In genomic region chr5:139649082-139649991, GRCh38 we compare ENCODE assay signal across 8 cellular contexts. TPM values are rescaled to one million over a fixed set of nuclear protein-coding genes. Genes with fewer than 3 reads are reported as not detected.
DNase-seq lines count a peak whose midpoint lies in the region; ATAC-seq and TF ChIP-seq lines count a peak whose summit lies in the region.

No MANE protein-coding gene starts in this region.

- peaks cover 36% of the 10 kb centered on the region for H3K4me1 Mint-ChIP-seq in MCF 10A (ENCODE audit: insufficient read depth, unreplicated experiment)

- H3K9me3 Mint-ChIP-seq in MCF 10A (ENCODE audit: unreplicated experiment) = no peaks in the 10 kb centered on the region

- H3K27me3 Mint-ChIP-seq in MCF 10A (ENCODE audit: insufficient read depth, unreplicated experiment) = no peaks in the 10 kb centered on the region

- no peak for TF ChIP-seq CTCF in GM12865 (IDR thresholded peaks at IDR 0.05; ENCODE audit: insufficient read depth, low read depth, low read length, missing control alignments)
- TF ChIP-seq CTCF in MCF 10A (IDR thresholded peaks at IDR 0.05; ENCODE audit: unreplicated experiment) = no peak

- ATAC-seq in left lobe of liver (peak; percentile 2), GM21367 (IDR thresholded peaks at IDR 0.05; ENCODE audit: unreplicated experiment) (no peak)

- H3K27ac ChIP-seq in substantia nigra (ENCODE audit: low read depth, low read length, poor library complexity, severe bottlenecking) = peak overlapping the region; percentile 98

- peaks cover 7% of the 10 kb centered on the region for H3K36me3 Mint-ChIP-seq in MCF 10A (ENCODE audit: insufficient read depth, unreplicated experiment)

- no TSS peak for BruUV-seq in MCF 10A (replicated peaks; lab: Mats Ljungman, UMichigan)

- DNase-seq in GM12865 (ENCODE audit: low read depth) (peak; percentile 40), NAMALWA (ENCODE audit: low spot score) (peak; percentile 63), MCF 10A (ENCODE audit: unreplicated experiment) (no peak), left lobe of liver (ENCODE audit: low spot score) (no peak), substantia nigra (lab: John Stamatoyannopoulos, UW) (peak in 15 of 49 donors; percentile 30 to 75 (median 53)), COR-L47 (lab: John Stamatoyannopoulos, UW) (no peak), NCI-H1105 treated with DMSO at 0.1 percent for 48 hours (lab: John Stamatoyannopoulos, UW) (no peak)

- peak overlapping the region; percentile 87 for H3K4me3 Mint-ChIP-seq in MCF 10A (ENCODE audit: unreplicated experiment)

- POLR2A ChIA-PET in MCF 10A (lab: Yijun Ruan, JAX) = interaction anchor here (0.6 to 5.3 kb wide), 7 partner anchors 9 to 88 kb away, joined by 3 to 97 read pairs (median 15); partner anchors contain the start of gene UBE2D2

- peak overlapping the region; percentile 84 for H3K4me3 ChIP-seq in GM12865 (ENCODE audit: low read depth, low read length)

- H3K27ac Mint-ChIP-seq in MCF 10A (ENCODE audit: low read depth, unreplicated experiment) = peak overlapping the region; percentile 83

- intact Hi-C loops in MCF 10A (cut with micrococcal nuclease) = no loop called here

- CTCF ChIA-PET in MCF 10A (lab: Yijun Ruan, JAX) = interaction anchor here (0.6 to 4.1 kb wide), 7 partner anchors 10 to 118 kb away, joined by 3 to 28 read pairs (median 4); no protein-coding TSS in a partner anchor

RNA-seq across cellular contexts. Expression of gene CXXC5, which starts 1.2 kb away (rescaled TPM):
- total RNA-seq in MCF 10A (2022) = 7.8 and 10.9 TPM in 2 replicates
- total RNA-seq in left lobe of liver = 64.0 TPM

Comparison
In these comparisons a context has a peak if more than half of its experiments do, and no peak if none do; other contexts are left out.
1. DNase-seq: peak in GM12865 (single experiment) and NAMALWA (single experiment); none in MCF 10A (single experiment), left lobe of liver (single experiment), COR-L47 (single experiment) and NCI-H1105 treated with DMSO at 0.1 percent for 48 hours (single experiment).